16 cellular contexts compared by ENCODE assay signal in the genomic region with DNA sequence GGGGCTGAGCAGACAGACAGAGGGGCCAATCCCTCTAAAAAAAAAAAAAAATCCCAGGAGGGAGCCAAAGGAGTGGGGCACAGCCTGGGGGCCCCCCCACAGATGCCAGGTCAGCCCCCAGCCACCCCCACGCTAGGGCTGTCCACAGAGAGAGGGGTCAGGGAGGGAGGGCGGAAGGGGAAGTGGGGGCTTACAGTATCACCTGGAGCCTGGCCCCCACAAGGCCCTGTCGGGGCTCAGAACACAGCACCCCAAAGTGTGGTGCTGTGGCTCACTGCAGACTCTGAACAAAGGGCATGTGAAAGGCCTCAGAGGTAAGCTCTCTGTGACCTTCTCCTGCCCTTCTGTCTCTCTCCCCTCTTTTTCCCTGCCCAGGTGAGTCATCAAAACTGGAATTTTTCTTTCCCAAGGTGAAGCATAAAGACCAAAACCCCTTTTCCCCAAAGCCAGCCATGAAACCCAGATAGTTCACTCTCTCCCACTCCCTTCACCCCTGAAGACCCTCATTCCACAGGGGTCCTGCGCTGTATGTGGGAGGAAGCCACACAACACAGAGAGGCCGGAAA. TPM values are rescaled to one million over a fixed set of nuclear protein-coding genes. Genes with fewer than 3 reads are reported as not detected.
DNase-seq lines count a peak whose midpoint lies in the region; ATAC-seq, FAIRE-seq and TF ChIP-seq lines count a peak whose summit lies in the region.
"Had no signal": no experiment of that assay in that cellular context is flagged by ENCODE, and none has a peak within 500 bp of the region (broad histone marks: within the 10 kb centered on the region; RNA-seq: fewer than 3 reads in every experiment).

No MANE protein-coding gene starts in this region.

- intact Hi-C loops in kidney (cut with DNase I) (no loop called here), psoas muscle (cut with DNase I) (no loop called here)

- WGBS in psoas muscle, 3 donors = 71 to 94% (median 71%) methylated on average over 4 to 5 of the region's 5 CpGs

- peak overlapping the region in 9 of 11 experiments; percentile 46 to 98 (median 80); a peak in 18 of 22 replicates for H3K27ac ChIP-seq in BLaER1 treated with 17β-estradiol and CSF1 and Interleukin-3, amounts not matched to agents 10 nM and 100 nM
- peak overlapping the region; percentile 67 for H3K27ac ChIP-seq in RWPE1
- H3K27ac ChIP-seq in kidney (ENCODE audit: low read depth in 2 of 2, low read length in 2 of 2) = peak overlapping the region; percentile 9 to 32
- peak overlapping the region; percentile 98 for H3K27ac ChIP-seq in psoas muscle
- H3K27ac ChIP-seq: colonic mucosa had no signal

- no peaks in the 10 kb centered on the region for H3K27me3 ChIP-seq in BLaER1 treated with 17β-estradiol and CSF1 and Interleukin-3, amounts not matched to agents 10 nM and 100 nM
- no peaks in the 10 kb centered on the region for H3K27me3 ChIP-seq in psoas muscle (ENCODE audit: insufficient read depth in 3 of 3, low read length in 2 of 3)
- H3K27me3 ChIP-seq: colonic mucosa had no signal

- H3K9ac ChIP-seq in BLaER1 treated with 17β-estradiol and CSF1 and Interleukin-3, amounts not matched to agents 10 nM and 100 nM = peak overlapping the region in 10 of 11 experiments; percentile 34 to 91 (median 70); a peak in 18 of 22 replicates
- H3K9ac ChIP-seq in kidney (ENCODE audit: low read length in 2 of 2) = no peak overlapping the region

- H3K4me3 ChIP-seq in BLaER1 treated with 17β-estradiol and CSF1 and Interleukin-3, amounts not matched to agents 10 nM and 100 nM = peak overlapping the region in 7 of 10 experiments; percentile 45 to 59 (median 55); a peak in 14 of 20 replicates
- H3K4me3 ChIP-seq in kidney (ENCODE audit: low read length in 2 of 2) (no peak overlapping the region), psoas muscle (peak overlapping the region; percentile 41)
- H3K4me3 ChIP-seq: colonic mucosa had no signal

- H4K20me1 ChIP-seq in BLaER1 treated with 17β-estradiol and CSF1 and Interleukin-3, amounts not matched to agents 10 nM and 100 nM = peaks cover 10 to 99% (median 53%) of the 10 kb centered on the region in 11 experiments; a peak in 21 of 22 replicates

- H3K4me1 ChIP-seq in BLaER1 treated with 17β-estradiol and CSF1 and Interleukin-3, amounts not matched to agents 10 nM and 100 nM = peaks cover 86 to 100% (median 100%) of the 10 kb centered on the region in 10 experiments
- H3K4me1 ChIP-seq in kidney (ENCODE audit: control insufficient read depth in 1 of 2, insufficient read depth in 1 of 2, low read depth in 1 of 2, low read length in 2 of 2) = peaks cover 37 to 50% of the 10 kb centered on the region in 2 donors
- peaks cover 93% of the 10 kb centered on the region for H3K4me1 ChIP-seq in psoas muscle

- CTCF ChIA-PET in RWPE1 (lab: Yijun Ruan, JAX) = interaction anchor here (0.5 to 0.7 kb wide), 2 partner anchors 24 to 101 kb away, joined by 4 to 5 read pairs; no protein-coding TSS in a partner anchor

- ATAC-seq in psoas muscle (no peak), GM18498 (IDR thresholded peaks at IDR 0.05; ENCODE audit: unreplicated experiment) (no peak), HG02884 (IDR thresholded peaks at IDR 0.05; ENCODE audit: unreplicated experiment) (no peak)

- H3K9me3 ChIP-seq in BLaER1 treated with 17β-estradiol and CSF1 and Interleukin-3, amounts not matched to agents 10 nM and 100 nM (replicated peaks in 1 of 11) = no peaks in the 10 kb centered on the region
- no peaks in the 10 kb centered on the region for H3K9me3 ChIP-seq in kidney (ENCODE audit: control insufficient read depth in 1 of 2, low read length in 2 of 2)
- no peaks in the 10 kb centered on the region for H3K9me3 ChIP-seq in psoas muscle
- H3K9me3 ChIP-seq: colonic mucosa had no signal

- POLR2A ChIA-PET in RWPE1 (lab: Yijun Ruan, JAX; ENCODE audit: low non-redundant PET) = no interaction called here

- no peaks in the 10 kb centered on the region for H3K36me3 ChIP-seq in BLaER1 treated with 17β-estradiol and CSF1 and Interleukin-3, amounts not matched to agents 10 nM and 100 nM
- H3K36me3 ChIP-seq in kidney (ENCODE audit: control insufficient read depth in 1 of 2, insufficient read depth in 2 of 2, low read length in 2 of 2) = no peaks in the 10 kb centered on the region
- H3K36me3 ChIP-seq in psoas muscle (ENCODE audit: insufficient read depth in 1 of 2, low read depth in 1 of 2) = no peaks in the 10 kb centered on the region
- H3K36me3 ChIP-seq: colonic mucosa had no signal

- peak; percentile 31 for DNase-seq in RWPE1 (ENCODE audit: low spot score)
- DNase-seq in kidney = peak; percentile 32
- peak in 1 of 2 donors; percentile 43 for DNase-seq in psoas muscle
- DNase-seq in activated CD4-positive, CD25-positive, alpha-beta regulatory T cell treated with anti-CD3 and anti-CD28 coated beads, Interleukin-2, amount 50 U/mL, for 72 hours = no peak
- no peak for DNase-seq in SHP77 (lab: John Stamatoyannopoulos, UW)
- DNase-seq: activated CD4-positive, alpha-beta T cell treated with anti-CD3 and anti-CD28 coated beads for 1 hour; activated T-cell treated with anti-CD3 and anti-CD28 coated beads, Interleukin-2, amount 50 U/mL, for 1 hour; colonic mucosa; DMS 273 treated with DMSO at 0.1 percent for 48 hours; kidney glomerular epithelial cell; MV-4-11; NCI-H2081 treated with DMSO at 0.1 percent for 48 hours; NCI-H774 had no signal

- peak overlapping the region; percentile 86 to 99 (median 98) for H3K4me2 ChIP-seq in BLaER1 treated with 17β-estradiol and CSF1 and Interleukin-3, amounts not matched to agents 10 nM and 100 nM

- no peak for FAIRE-seq in kidney (lab: Jason Lieb, UNC)

- TF ChIP-seq CTCF in RWPE1 (conservative IDR thresholded peaks at IDR 0.05; ENCODE audit: low read depth) (no peak), kidney (IDR thresholded peaks at IDR 0.05; ENCODE audit: borderline replicate concordance, extremely low read depth, insufficient read depth) (no peak), psoas muscle (IDR thresholded peaks at IDR 0.05) (no peak)

RNA-seq across cellular contexts. Expression of a gene that starts 13.9 kb away (rescaled TPM):
- total RNA-seq in kidney (121 TPM), psoas muscle (1,000 to 10,000 TPM; 1,036 to 1,643 (median 1,260) TPM)
- polyA plus RNA-seq in kidney (ENCODE audit: insufficient read depth, low read depth, low replicate concordance) (167 TPM), psoas muscle (1,000 to 10,000 TPM in 2 of 3 donors, 100 to 1,000 TPM in 1; 615 to 1,667 (median 1,547) TPM)

Comparison
In these comparisons a context has a peak if more than half of its experiments do, and no peak if none do; other contexts are left out.
1. H3K27ac ChIP-seq: peak in every context shown above with its lines; median percentile 98 in psoas muscle; 80 in BLaER1 treated with 17β-estradiol and CSF1 and Interleukin-3, amounts not matched to agents 10 nM and 100 nM; 67 in RWPE1; 20 in kidney.
2. H3K4me3 ChIP-seq: peak in BLaER1 treated with 17β-estradiol and CSF1 and Interleukin-3, amounts not matched to agents 10 nM and 100 nM (7 of 10) and psoas muscle (single experiment); none in kidney (0 of 2).
3. H3K9ac ChIP-seq: peak in BLaER1 treated with 17β-estradiol and CSF1 and Interleukin-3, amounts not matched to agents 10 nM and 100 nM (10 of 11); none in kidney (0 of 2).
4. DNase-seq: peak in RWPE1 (single experiment) and kidney (single experiment); none in activated CD4-positive, CD25-positive, alpha-beta regulatory T cell treated with anti-CD3 and anti-CD28 coated beads, Interleukin-2, amount 50 U/mL, for 72 hours (single experiment) and SHP77 (0 of 2).